2 cellular contexts compared by ENCODE assay signal in genomic region chr10:59611048-59611447, GRCh38.
TF ChIP-seq lines count a peak whose summit lies in the region.

No MANE protein-coding gene starts in this region.

TF ChIP-seq in GM23338, 12 proteins besides CTCF, POLR2A, EP300 and RAD21 (continued from another document):
- TF ChIP-seq REST (IDR thresholded peaks at IDR 0.05; ENCODE audit: unreplicated experiment) = no peak
- TF ChIP-seq EZH2 (IDR thresholded peaks at IDR 0.05; ENCODE audit: low read depth, unreplicated experiment) = no peak
- TF ChIP-seq JUNB (IDR thresholded peaks at IDR 0.05; ENCODE audit: unreplicated experiment) = no peak
- TF ChIP-seq, protein P1, sequence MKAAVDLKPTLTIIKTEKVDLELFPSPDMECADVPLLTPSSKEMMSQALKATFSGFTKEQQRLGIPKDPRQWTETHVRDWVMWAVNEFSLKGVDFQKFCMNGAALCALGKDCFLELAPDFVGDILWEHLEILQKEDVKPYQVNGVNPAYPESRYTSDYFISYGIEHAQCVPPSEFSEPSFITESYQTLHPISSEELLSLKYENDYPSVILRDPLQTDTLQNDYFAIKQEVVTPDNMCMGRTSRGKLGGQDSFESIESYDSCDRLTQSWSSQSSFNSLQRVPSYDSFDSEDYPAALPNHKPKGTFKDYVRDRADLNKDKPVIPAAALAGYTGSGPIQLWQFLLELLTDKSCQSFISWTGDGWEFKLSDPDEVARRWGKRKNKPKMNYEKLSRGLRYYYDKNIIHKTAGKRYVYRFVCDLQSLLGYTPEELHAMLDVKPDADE (IDR thresholded peaks at IDR 0.05) = no peak
- TF ChIP-seq ZNF462 (CRISPR knock-in tag; IDR thresholded peaks at IDR 0.05) = no peak
- no peak for TF ChIP-seq ZNF114 (CRISPR knock-in tag; IDR thresholded peaks at IDR 0.05)
- TF ChIP-seq NANOG (IDR thresholded peaks at IDR 0.05; ENCODE audit: borderline replicate concordance) = no peak
- TF ChIP-seq EZH2phosphoT487 (IDR thresholded peaks at IDR 0.05; ENCODE audit: unreplicated experiment) = no peak

TF ChIP-seq in WTC11, 78 proteins besides CTCF, POLR2A, EP300 and RAD21 (continued from another document):
- TF ChIP-seq AFF4 (CRISPR knock-in tag; IDR thresholded peaks at IDR 0.05; ENCODE audit: borderline replicate concordance) (no peak), HMGA2 (CRISPR knock-in tag; IDR thresholded peaks at IDR 0.05) (no peak), ZNF121 (CRISPR knock-in tag; IDR thresholded peaks at IDR 0.05) (no peak), STAT6 (CRISPR knock-in tag; conservative IDR thresholded peaks at IDR 0.05; ENCODE audit: low read depth) (no peak), JAZF1 (CRISPR knock-in tag; IDR thresholded peaks at IDR 0.05) (no peak), ZNF219 (CRISPR knock-in tag; IDR thresholded peaks at IDR 0.05; ENCODE audit: borderline replicate concordance) (no peak), RORB (CRISPR knock-in tag; IDR thresholded peaks at IDR 0.05) (no peak), NFYB (CRISPR knock-in tag; conservative IDR thresholded peaks at IDR 0.05; ENCODE audit: low read depth) (no peak), KAT7 (CRISPR knock-in tag; IDR thresholded peaks at IDR 0.05; ENCODE audit: borderline replicate concordance) (no peak), ELF4 (CRISPR knock-in tag; IDR thresholded peaks at IDR 0.05; ENCODE audit: low read depth) (no peak), SP1 (CRISPR knock-in tag; conservative IDR thresholded peaks at IDR 0.05) (no peak), IRF2 (CRISPR knock-in tag; IDR thresholded peaks at IDR 0.05; ENCODE audit: borderline replicate concordance, low read depth) (no peak), ATF1 (CRISPR knock-in tag; IDR thresholded peaks at IDR 0.05) (no peak), SMAD3 (CRISPR knock-in tag; IDR thresholded peaks at IDR 0.05; ENCODE audit: borderline replicate concordance) (no peak)
- TF ChIP-seq, protein P2, sequence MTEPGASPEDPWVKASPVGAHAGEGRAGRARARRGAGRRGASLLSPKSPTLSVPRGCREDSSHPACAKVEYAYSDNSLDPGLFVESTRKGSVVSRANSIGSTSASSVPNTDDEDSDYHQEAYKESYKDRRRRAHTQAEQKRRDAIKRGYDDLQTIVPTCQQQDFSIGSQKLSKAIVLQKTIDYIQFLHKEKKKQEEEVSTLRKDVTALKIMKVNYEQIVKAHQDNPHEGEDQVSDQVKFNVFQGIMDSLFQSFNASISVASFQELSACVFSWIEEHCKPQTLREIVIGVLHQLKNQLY (CRISPR knock-in tag; IDR thresholded peaks at IDR 0.05) = no peak
